In genomic region chr20:47354388-47354709, GRCh38 we compare ENCODE assay signal across 9 cellular contexts. TPM values are rescaled to one million over a fixed set of nuclear protein-coding genes. Genes with fewer than 3 reads are reported as not detected.
DNase-seq lines count a peak whose midpoint lies in the region; ATAC-seq, FAIRE-seq and TF ChIP-seq lines count a peak whose summit lies in the region.
"Had no signal": no experiment of that assay in that cellular context is flagged by ENCODE, and none has a peak within 500 bp of the region (broad histone marks: within the 10 kb centered on the region; RNA-seq: fewer than 3 reads in every experiment).

No MANE protein-coding gene starts in this region.

- TF ChIP-seq CTCF in GM12865 (IDR thresholded peaks at IDR 0.05; ENCODE audit: insufficient read depth, low read depth, low read length, missing control alignments) (no peak), retinal pigment epithelial cell (conservative IDR thresholded peaks at IDR 0.05; ENCODE audit: low read depth, low read length) (no peak)

- DNase-seq in GM12865 (ENCODE audit: low read depth) (no peak), SK-N-MC (ENCODE audit: low read depth, low spot score) (no peak), retinal pigment epithelial cell (ENCODE audit: low read depth) (no peak), HK-2 (ENCODE audit: unreplicated experiment) (no peak), frontal cortex (ENCODE audit: low spot score in 2 of 2) (no peak)

- H3K9ac ChIP-seq in SK-N-MC (ENCODE audit: insufficient read length) = peak overlapping the region; percentile 86

- no peak for ATAC-seq in GM21367 (IDR thresholded peaks at IDR 0.05; ENCODE audit: unreplicated experiment)
- no peak for ATAC-seq in GM18909 (IDR thresholded peaks at IDR 0.05; ENCODE audit: poor library complexity, unreplicated experiment)

- H3K27me3 ChIP-seq in esophagus (ENCODE audit: control insufficient read depth in 1 of 2, insufficient read depth in 2 of 2, low read length in 2 of 2) = no peaks in the 10 kb centered on the region

- FAIRE-seq in frontal cortex (lab: Jason Lieb, UNC) = no peak
- FAIRE-seq: endometrium had no signal

- H3K27ac ChIP-seq in SK-N-MC (peak overlapping the region; percentile 93), esophagus (ENCODE audit: low read depth in 2 of 2, low read length in 1 of 2) (peak overlapping the region; percentile 94 to 98)

- peaks cover 12% of the 10 kb centered on the region for H3K36me3 ChIP-seq in SK-N-MC (ENCODE audit: insufficient read depth, low read length)
- no peaks in the 10 kb centered on the region for H3K36me3 ChIP-seq in esophagus (ENCODE audit: control insufficient read depth in 2 of 2, insufficient read depth in 2 of 2, low read length in 1 of 2)

- H3K9me3 ChIP-seq in SK-N-MC (ENCODE audit: low read depth, low read length) (no peaks in the 10 kb centered on the region), esophagus (ENCODE audit: control insufficient read depth in 2 of 2, insufficient read depth in 1 of 2, low read depth in 1 of 2, low read length in 1 of 2) (no peaks in the 10 kb centered on the region)

- H3K4me3 ChIP-seq in GM12865 (ENCODE audit: low read depth, low read length) (peak overlapping the region; percentile 67), SK-N-MC (peak overlapping the region; percentile 81), esophagus (ENCODE audit: low read depth in 1 of 2, low read length in 2 of 2) (peak overlapping the region in 1 of 2 donors; percentile 47), retinal pigment epithelial cell (ENCODE audit: low read length) (peak overlapping the region; percentile 45)

- peaks cover 12 to 19% of the 10 kb centered on the region in 2 donors for H3K4me1 ChIP-seq in esophagus (ENCODE audit: control insufficient read depth in 2 of 2, insufficient read depth in 2 of 2, low read length in 1 of 2)

- WGBS in esophagus, 2 donors = 24 to 28% methylated on average over 3 of the region's 3 CpGs

RNA-seq across cellular contexts. Expression of gene ZMYND8, which starts 2.1 kb away (rescaled TPM):
- 10 to 100 TPM in 1 of 2 donors, 1 to 10 TPM in 1; 8.8 to 18.7 TPM for polyA plus RNA-seq in esophagus
- 36.7 TPM for total RNA-seq in frontal cortex
